ENCODE assay signal across 8 cellular contexts in genomic region chr7:70696139-70696782, GRCh38.
DNase-seq lines count a peak whose midpoint lies in the region; ATAC-seq and TF ChIP-seq lines count a peak whose summit lies in the region.

No MANE protein-coding gene starts in this region.

- no peak for TF ChIP-seq POLR2A in transverse colon (IDR thresholded peaks at IDR 0.05)

- in situ Hi-C loops in transverse colon (cut with MboI; ENCODE audit: low pct_ligation_motif_present in 1 of 4, low pct_unique_long_range_greater_than_20kb in 1 of 4, low sequenced_read_pairs in 3 of 4) = loop anchor here in 3 of 4 donors (25.0 kb wide), 3 partner anchors 509 to 659 kb away; no protein-coding TSS in a partner anchor

- no peaks in the 10 kb centered on the region for H4K20me1 ChIP-seq in PC-9 (ENCODE audit: insufficient read depth)

- POLR2A ChIA-PET in activated B cell treated with CpG ODN at 0.5 μM for 24 hours (lab: Charles Lee) (no interaction called here), PC-9 (lab: Charles Lee; ENCODE audit: unreplicated experiment) (no interaction called here)

- H3K9me2 ChIP-seq in PC-9 (ENCODE audit: insufficient read depth) = no peaks in the 10 kb centered on the region

- H2AFZ ChIP-seq in PC-9 = no peak overlapping the region

- H3F3A ChIP-seq in PC-9 (ENCODE audit: insufficient read depth, low read depth) = no peaks in the 10 kb centered on the region

- intact Hi-C loops in activated B cell treated with CpG ODN at 0.5 μM for 24 hours (cut with micrococcal nuclease) (loop anchor here (5.0 to 10.0 kb wide), 7 partner anchors 281 to 1101 kb away; partner anchors contain the start of gene AUTS2), transverse colon (cut with DNase I; ENCODE audit: low total_unique reads) (no loop called here), PC-9 (cut with micrococcal nuclease; ENCODE audit: unreplicated experiment) (no loop called here)

- H3K27ac ChIP-seq in transverse colon (peak overlapping the region; percentile 85 to 94 (median 92)), PC-9 (no peak overlapping the region)

- peaks cover 6% of the 10 kb centered on the region for H3K4me1 Mint-ChIP-seq in activated naive CD4-positive, alpha-beta T cell treated with anti-CD3 and anti-CD28 coated beads, Interleukin-2, amount 10 ng/mL, durations not matched to agents 7 days and 5 days
- H3K4me1 Mint-ChIP-seq in activated B cell treated with CpG ODN at 0.5 μM for 24 hours = peaks cover 15% of the 10 kb centered on the region

- no peak for ATAC-seq in activated naive CD4-positive, alpha-beta T cell treated with anti-CD3 and anti-CD28 coated beads, Interleukin-2, amount 50 U/mL, for 72 hours
- no peak for ATAC-seq in activated B cell treated with CpG ODN at 0.5 μM for 24 hours (ENCODE audit: low read depth)
- ATAC-seq in HG02610 (IDR thresholded peaks at IDR 0.05; ENCODE audit: unreplicated experiment) = no peak

- DNase-seq in activated naive CD4-positive, alpha-beta T cell treated with anti-CD3 and anti-CD28 coated beads, Interleukin-2, amount 10 ng/mL, durations not matched to agents 7 days and 5 days = no peak
- no peak for DNase-seq in activated naive CD4-positive, alpha-beta T cell treated with anti-CD3 and anti-CD28 coated beads, Interleukin-2, amount 50 U/mL, for 72 hours (ENCODE audit: low spot score in 2 of 2)
- DNase-seq in activated B cell treated with CpG ODN at 0.5 μM for 24 hours = no peak
- DNase-seq in iris pigment epithelial cell (ENCODE audit: low read depth) = peak; percentile 45
- DNase-seq in transverse colon = no peak
- DNase-seq in PC-9 = no peak
- DNase-seq in cerebellar nuclear complex (lab: John Stamatoyannopoulos, UW) = no peak

- H3K4me1 ChIP-seq in transverse colon = peaks cover 0 to 34% (median 3%) of the 10 kb centered on the region in 4 donors
- no peaks in the 10 kb centered on the region for H3K4me1 ChIP-seq in PC-9 (replicated peaks; ENCODE audit: insufficient read depth)

- H3K27ac Mint-ChIP-seq in activated naive CD4-positive, alpha-beta T cell treated with anti-CD3 and anti-CD28 coated beads, Interleukin-2, amount 10 ng/mL, durations not matched to agents 7 days and 5 days = no peak overlapping the region
- H3K27ac Mint-ChIP-seq in activated naive CD4-positive, alpha-beta T cell treated with anti-CD3 and anti-CD28 coated beads, Interleukin-2, amount 50 U/mL, for 72 hours = no peak overlapping the region
- H3K27ac Mint-ChIP-seq in activated B cell treated with CpG ODN at 0.5 μM for 24 hours = no peak overlapping the region

- H3K4me2 ChIP-seq in PC-9 = no peak overlapping the region

- H3K9me3 ChIP-seq in transverse colon (no peaks in the 10 kb centered on the region), PC-9 (ENCODE audit: insufficient read depth, low read depth) (no peaks in the 10 kb centered on the region)

- H3K27me3 Mint-ChIP-seq in activated naive CD4-positive, alpha-beta T cell treated with anti-CD3 and anti-CD28 coated beads, Interleukin-2, amount 10 ng/mL, durations not matched to agents 7 days and 5 days = peaks cover 56% of the 10 kb centered on the region
- peaks cover 21% of the 10 kb centered on the region for H3K27me3 Mint-ChIP-seq in activated B cell treated with CpG ODN at 0.5 μM for 24 hours

- H3K4me3 Mint-ChIP-seq in activated naive CD4-positive, alpha-beta T cell treated with anti-CD3 and anti-CD28 coated beads, Interleukin-2, amount 10 ng/mL, durations not matched to agents 7 days and 5 days = peak overlapping the region; percentile 68
- peak overlapping the region; percentile 88 for H3K4me3 Mint-ChIP-seq in activated B cell treated with CpG ODN at 0.5 μM for 24 hours

- no TSS peak for BruUV-seq in PC-9 (replicated peaks; lab: Mats Ljungman, UMichigan)

- no peaks in the 10 kb centered on the region for H3K9me3 Mint-ChIP-seq in activated naive CD4-positive, alpha-beta T cell treated with anti-CD3 and anti-CD28 coated beads, Interleukin-2, amount 10 ng/mL, durations not matched to agents 7 days and 5 days
- no peaks in the 10 kb centered on the region for H3K9me3 Mint-ChIP-seq in activated naive CD4-positive, alpha-beta T cell treated with anti-CD3 and anti-CD28 coated beads, Interleukin-2, amount 50 U/mL, for 72 hours
- H3K9me3 Mint-ChIP-seq in activated B cell treated with CpG ODN at 0.5 μM for 24 hours = no peaks in the 10 kb centered on the region

- no peaks in the 10 kb centered on the region for H3K79me2 ChIP-seq in PC-9 (ENCODE audit: low read depth)

- TF ChIP-seq EP300 in transverse colon (IDR thresholded peaks at IDR 0.05; ENCODE audit: low read depth) = no peak

- H3K27me3 ChIP-seq in transverse colon (peaks cover 16% of the 10 kb centered on the region), PC-9 (ENCODE audit: insufficient read depth, low read depth) (peaks cover 16% of the 10 kb centered on the region)

- CTCF ChIA-PET in activated naive CD4-positive, alpha-beta T cell treated with anti-CD3 and anti-CD28 coated beads, Interleukin-2, amount 10 ng/mL, durations not matched to agents 7 days and 5 days (lab: Charles Lee) = no interaction called here
- CTCF ChIA-PET in activated B cell treated with CpG ODN at 0.5 μM for 24 hours (lab: Charles Lee) (no interaction called here), PC-9 (lab: Charles Lee) (no interaction called here)

- peak overlapping the region in 3 of 4 donors; percentile 77 to 94 (median 93) for H3K4me3 ChIP-seq in transverse colon
- H3K4me3 ChIP-seq in PC-9 = no peak overlapping the region

- H3K36me3 ChIP-seq in transverse colon = no peaks in the 10 kb centered on the region
- no peaks in the 10 kb centered on the region for H3K36me3 ChIP-seq in PC-9 (ENCODE audit: low read depth)

- WGBS in transverse colon (ENCODE audit: low coverage in 1 of 2), 2 donors = 34 to 37% methylated on average over 11 of the region's 11 CpGs

- no peaks in the 10 kb centered on the region for H3K36me3 Mint-ChIP-seq in activated naive CD4-positive, alpha-beta T cell treated with anti-CD3 and anti-CD28 coated beads, Interleukin-2, amount 10 ng/mL, durations not matched to agents 7 days and 5 days
- peaks cover 0 to 5% of the 10 kb centered on the region in 2 donors for H3K36me3 Mint-ChIP-seq in activated naive CD4-positive, alpha-beta T cell treated with anti-CD3 and anti-CD28 coated beads, Interleukin-2, amount 50 U/mL, for 72 hours
- H3K36me3 Mint-ChIP-seq in activated B cell treated with CpG ODN at 0.5 μM for 24 hours (ENCODE audit: low read depth) = peaks cover 4% of the 10 kb centered on the region

- TF ChIP-seq CTCF in activated B cell treated with CpG ODN at 0.5 μM for 24 hours (IDR thresholded peaks at IDR 0.05) (no peak), transverse colon (IDR thresholded peaks at IDR 0.05) (no peak), PC-9 (conservative IDR thresholded peaks at IDR 0.05) (no peak)
